In genomic region chr19:48630289-48631036, GRCh38 we compare ENCODE assay signal across 8 cellular contexts. TPM values are rescaled to one million over a fixed set of nuclear protein-coding genes. Genes with fewer than 3 reads are reported as not detected.
A peak's percentile ranks its signal among the peaks of the same experiment; 100 is the strongest.
DNase-seq lines count a peak whose midpoint lies in the region; ATAC-seq and TF ChIP-seq lines count a peak whose summit lies in the region.
"Had no signal": no experiment of that assay in that cellular context is flagged by ENCODE, and none has a peak within 500 bp of the region (broad histone marks: within the 10 kb centered on the region; RNA-seq: fewer than 3 reads in every experiment).

No MANE protein-coding gene starts in this region.

- no peaks in the 10 kb centered on the region for H3K79me2 ChIP-seq in mesendoderm (ENCODE audit: control insufficient read depth, insufficient read depth, low read length)

- WGBS in mesendoderm (ENCODE audit: extremely low coverage, insufficient coverage, low lambda C conversion rate): no CpG with 5 or more reads among the region's 48 CpGs

- H3K18ac ChIP-seq in mesendoderm (ENCODE audit: low read length): peak overlapping the region; percentile 56

- H3K36me3 ChIP-seq in NT2/D1 (ENCODE audit: insufficient read depth, insufficient read length, low read length): peaks cover 12% of the 10 kb centered on the region
- H3K36me3 ChIP-seq in mesendoderm (ENCODE audit: control insufficient read depth, insufficient read depth, low read length): no peaks in the 10 kb centered on the region
- H3K36me3 ChIP-seq in thoracic aorta: peaks cover 3% of the 10 kb centered on the region

- H2BK15ac ChIP-seq in mesendoderm (replicated peaks; ENCODE audit: low read depth): no peak overlapping the region

- H2AK5ac ChIP-seq in mesendoderm (ENCODE audit: low read length): no peak overlapping the region

- peaks cover 12% of the 10 kb centered on the region for H3K4me1 ChIP-seq in NT2/D1 (ENCODE audit: insufficient read depth, insufficient read length)
- H3K4me1 ChIP-seq in mesendoderm (ENCODE audit: control insufficient read depth, low read depth, low read length): peaks cover 12% of the 10 kb centered on the region
- H3K4me1 ChIP-seq in thoracic aorta (ENCODE audit: control insufficient read depth in 1 of 2, low read depth in 2 of 2): peaks cover 37 to 55% of the 10 kb centered on the region in 2 donors

- H3K27ac ChIP-seq in mesendoderm (ENCODE audit: low read depth, low read length) (peak overlapping the region; percentile 83), thoracic aorta (peak overlapping the region; percentile 74 to 86)

- H3K4ac ChIP-seq in mesendoderm (ENCODE audit: low read depth, low read length): no peak overlapping the region

- peaks cover 1% of the 10 kb centered on the region for H3K79me1 ChIP-seq in mesendoderm (ENCODE audit: low read length)

- no peak overlapping the region for H4K8ac ChIP-seq in mesendoderm (ENCODE audit: low read depth, low read length)

- H3K56ac ChIP-seq in mesendoderm (ENCODE audit: low read length): peak overlapping the region; percentile 89

- no peak overlapping the region for H3K23ac ChIP-seq in mesendoderm (ENCODE audit: low read length)

- H3K4me2 ChIP-seq in mesendoderm (ENCODE audit: low read length): peak overlapping the region; percentile 79

- H4K5ac ChIP-seq in mesendoderm (ENCODE audit: low read length): no peak overlapping the region

- no peaks in the 10 kb centered on the region for H3K9me3 ChIP-seq in NT2/D1 (ENCODE audit: insufficient read depth, low read length)
- no peaks in the 10 kb centered on the region for H3K9me3 ChIP-seq in thoracic aorta

- H3K27me3 ChIP-seq in NT2/D1 (ENCODE audit: insufficient read depth, insufficient read length) (no peaks in the 10 kb centered on the region), mesendoderm (ENCODE audit: insufficient read depth, low read length, poor library complexity) (no peaks in the 10 kb centered on the region), thoracic aorta (replicated peaks; ENCODE audit: insufficient read depth) (no peaks in the 10 kb centered on the region)

- ATAC-seq in thoracic aorta (ENCODE audit: insufficient number of reproducible peaks, low FRiP score, low read depth) (no peak), HG03095 (IDR thresholded peaks at IDR 0.05; ENCODE audit: unreplicated experiment) (no peak)

- peak overlapping the region; percentile 81 for H3K9ac ChIP-seq in NT2/D1 (ENCODE audit: insufficient read length, low read depth)
- H3K9ac ChIP-seq in mesendoderm (ENCODE audit: low read length): peak overlapping the region; percentile 76

- H3K4me3 ChIP-seq in NT2/D1 (ENCODE audit: insufficient read length, low read depth): peak overlapping the region; percentile 18
- H3K4me3 ChIP-seq in mesendoderm (ENCODE audit: low read length): peak overlapping the region; percentile 17
- H3K4me3 ChIP-seq in thoracic aorta: peak overlapping the region; percentile 60

- no peak for TF ChIP-seq CTCF in thoracic aorta (IDR thresholded peaks at IDR 0.05)

- no peak for DNase-seq in NT2/D1 (ENCODE audit: low read depth, low spot score)
- DNase-seq in dermis blood vessel endothelial cell: peak; percentile 74
- DNase-seq in mesendoderm: peak; percentile 90
- DNase-seq in thoracic aorta (ENCODE audit: low spot score): no peak
- no peak for DNase-seq in NCI-H446 (lab: John Stamatoyannopoulos, UW)
- DNase-seq in SKM-1 treated with dmso at 0.1 percent for 144 hours (lab: John Stamatoyannopoulos, UW; ENCODE audit: unreplicated experiment): no peak
- DNase-seq: stimulated activated CD4-positive, alpha-beta T cell treated with anti-CD3 and anti-CD28 coated beads, Interleukin-1b, Interleukin-23, amount 100 ng/mL, for 48 hours had no signal

- H2BK5ac ChIP-seq in mesendoderm (ENCODE audit: low read length): peak overlapping the region; percentile 45

- H2BK120ac ChIP-seq in mesendoderm (ENCODE audit: low read depth, low read length): peak overlapping the region; percentile 10

RNA-seq across cellular contexts. Expression of gene DBP, which starts 6.7 kb away (rescaled TPM):
- total RNA-seq in dermis blood vessel endothelial cell (1.6 and 3.1 TPM in 2 replicates), thoracic aorta (10 to 100 TPM in 1 of 2 donors, 1 to 10 TPM in 1; 3.9 to 15.0 TPM)
- polyA plus RNA-seq in mesendoderm (2013, experiment 1 of 2): 2.0 TPM
- 1.9 TPM for polyA plus RNA-seq in mesendoderm (2013, experiment 2 of 2)

RNA-seq across cellular contexts. Expression of gene SPHK2, which starts 11.2 kb away (rescaled TPM):
- 8.8 and 12.6 TPM in 2 replicates for total RNA-seq in dermis blood vessel endothelial cell
- polyA plus RNA-seq in mesendoderm (2013, experiment 1 of 2): 19.4 TPM
- polyA plus RNA-seq in mesendoderm (2013, experiment 2 of 2): 20.6 TPM
- total RNA-seq in thoracic aorta: 10 to 100 TPM; 16.2 to 49.0 TPM

RNA-seq across cellular contexts. Expression of gene RPL18, which starts 11.5 kb away (rescaled TPM):
- total RNA-seq in dermis blood vessel endothelial cell (1,626 and 2,230 TPM in 2 replicates), thoracic aorta (1,000 to 10,000 TPM; 1,120 to 1,389 TPM)
- polyA plus RNA-seq in mesendoderm (2013, experiment 1 of 2): 1,890 TPM
- 1,896 TPM for polyA plus RNA-seq in mesendoderm (2013, experiment 2 of 2)

RNA-seq across cellular contexts. Expression of gene CA11, which starts 15.5 kb away (rescaled TPM):
- 1.7 and 4.8 TPM in 2 replicates for total RNA-seq in dermis blood vessel endothelial cell
- 29.3 TPM for polyA plus RNA-seq in mesendoderm (2013, experiment 1 of 2)
- polyA plus RNA-seq in mesendoderm (2013, experiment 2 of 2): 31.9 TPM
- 1 to 10 TPM; 3.0 to 4.6 TPM for total RNA-seq in thoracic aorta

RNA-seq across cellular contexts. Expression of gene FAM83E, which starts 15.6 kb away (rescaled TPM):
- total RNA-seq in dermis blood vessel endothelial cell (0.51 TPM in 1 of 2 replicates, not detected in the other), thoracic aorta (1 to 10 TPM in 1 of 2 donors, not detected in 1; 2.0 TPM)
- 1.4 TPM for polyA plus RNA-seq in mesendoderm (2013, experiment 1 of 2)
- polyA plus RNA-seq in mesendoderm (2013, experiment 2 of 2): 1.7 TPM

Comparison
In these comparisons a context has a peak if more than half of its experiments do, and no peak if none do; other contexts are left out.
1. DNase-seq: peak in dermis blood vessel endothelial cell (single experiment) and mesendoderm (single experiment); none in NT2/D1 (single experiment), thoracic aorta (single experiment), NCI-H446 (0 of 2) and SKM-1 treated with dmso at 0.1 percent for 144 hours (single experiment).
2. Peak in every context shown above with its lines, with median percentiles within 50 percentile points of each other: H3K4me3 ChIP-seq.